13 cellular contexts compared by ENCODE assay signal in genomic region chr4:182881928-182882327, GRCh38. TPM values are rescaled to one million over a fixed set of nuclear protein-coding genes. Genes with fewer than 3 reads are reported as not detected.
DNase-seq lines count a peak whose midpoint lies in the region; ATAC-seq and TF ChIP-seq lines count a peak whose summit lies in the region.
"Had no signal": no experiment of that assay in that cellular context is flagged by ENCODE, and none has a peak within 500 bp of the region (broad histone marks: within the 10 kb centered on the region; RNA-seq: fewer than 3 reads in every experiment).

No MANE protein-coding gene starts in this region.

- no peak for ATAC-seq in Right ventricle myocardium inferior
- no peak for ATAC-seq in HG02588 (IDR thresholded peaks at IDR 0.05; ENCODE audit: unreplicated experiment)
- ATAC-seq in GM21526 (IDR thresholded peaks at IDR 0.05; ENCODE audit: low FRiP score, unreplicated experiment) = no peak

- DNase-seq in Right ventricle myocardium inferior (ENCODE audit: missing footprints) = peak; percentile 70
- no peak for DNase-seq in right atrium auricular region (ENCODE audit: low spot score)
- peak; percentile 37 for DNase-seq in SHP77 treated with DMSO at 0.1 percent for 48 hours (lab: John Stamatoyannopoulos, UW)
- DNase-seq in islet precursor cell = peak; percentile 26
- DNase-seq in stimulated activated CD4-positive, alpha-beta T cell treated with anti-CD3 and anti-CD28 coated beads, Interleukin-15, amount 100 ng/mL, for 24 hours = no peak
- DNase-seq in effector CD8-positive, alpha-beta T cell (lab: John Stamatoyannopoulos, UW) = no peak
- DNase-seq: activated B cell treated with CpG ODN at 0.5 μM for 24 hours; effector CD4-positive, alpha-beta T cell; NCI-H526; stimulated activated CD4-positive, alpha-beta T cell treated with anti-CD3 and anti-CD28 coated beads, Interleukin-1b, Interleukin-23, amount 100 ng/mL, for 48 hours had no signal

- intact Hi-C loops in Right ventricle myocardium inferior (cut with DNase I) = no loop called here

- no peaks in the 10 kb centered on the region for H3K36me3 ChIP-seq in right atrium auricular region

- H3K27ac ChIP-seq in right atrium auricular region = no peak overlapping the region
- H3K27ac ChIP-seq: thoracic aorta had no signal

- peaks cover 0 to 17% of the 10 kb centered on the region in 2 donors for H3K4me1 ChIP-seq in right atrium auricular region

- peaks cover 0 to 9% of the 10 kb centered on the region in 2 donors for H3K9me3 ChIP-seq in right atrium auricular region
- H3K9me3 ChIP-seq: thoracic aorta had no signal

- H3K27me3 ChIP-seq in right atrium auricular region = no peaks in the 10 kb centered on the region

- no peak overlapping the region for H3K4me3 ChIP-seq in right atrium auricular region
- H3K4me3 ChIP-seq: thoracic aorta had no signal

- TF ChIP-seq CTCF in right atrium auricular region (IDR thresholded peaks at IDR 0.05) = no peak

RNA-seq across cellular contexts. Expression of gene DCTD, which starts 35.3 kb away (rescaled TPM):
- 44.1 TPM for total RNA-seq in Right ventricle myocardium inferior
- total RNA-seq in right atrium auricular region = 10 to 100 TPM; 25.8 to 37.5 TPM

Comparison
In these comparisons a context has a peak if more than half of its experiments do, and no peak if none do; other contexts are left out.
1. DNase-seq: peak in Right ventricle myocardium inferior (single experiment), SHP77 treated with DMSO at 0.1 percent for 48 hours (single experiment) and islet precursor cell (single experiment); none in right atrium auricular region (single experiment), stimulated activated CD4-positive, alpha-beta T cell treated with anti-CD3 and anti-CD28 coated beads, Interleukin-15, amount 100 ng/mL, for 24 hours (single experiment) and effector CD8-positive, alpha-beta T cell (single experiment).